ENCODE assay signal across 13 cellular contexts in genomic region chr18:11268691-11269686, GRCh38.
A peak's percentile ranks its signal among the peaks of the same experiment; 100 is the strongest.
DNase-seq lines count a peak whose midpoint lies in the region; ATAC-seq and TF ChIP-seq lines count a peak whose summit lies in the region.
"Had no signal": no experiment of that assay in that cellular context is flagged by ENCODE, and none has a peak within 500 bp of the region (broad histone marks: within the 10 kb centered on the region; RNA-seq: fewer than 3 reads in every experiment).

No MANE protein-coding gene starts in this region.

- dilution Hi-C loops in IMR-90 (cut with HindIII; ENCODE audit: low sequenced_read_pairs, unreplicated experiment) = no loop called here

- H3K79me1 ChIP-seq in IMR-90 (ENCODE audit: low read depth in 1 of 2, low read length in 2 of 2) = no peaks in the 10 kb centered on the region

- H4K20me1 ChIP-seq in IMR-90 (ENCODE audit: insufficient read depth, low read length) = no peaks in the 10 kb centered on the region

- H3K27me3 Mint-ChIP-seq in osteocyte (ENCODE audit: unreplicated experiment) = no peaks in the 10 kb centered on the region
- H3K27me3 Mint-ChIP-seq in activated CD4-positive, alpha-beta T cell treated with anti-CD3 and anti-CD28 coated beads, Interleukin-2, amount 10 ng/mL, durations not matched to agents 24 days and 14 days = no peaks in the 10 kb centered on the region
- H3K27me3 Mint-ChIP-seq: activated CD8-positive, alpha-beta memory T cell treated with anti-CD3 and anti-CD28 coated beads, Interleukin-2, amount 10 ng/mL, durations not matched to agents 7 days and 5 days had no signal

- peak overlapping the region; percentile 87 for H2AFZ ChIP-seq in IMR-90 (replicated peaks; ENCODE audit: low read length, poor library complexity)

- no peaks in the 10 kb centered on the region for H3K9me1 ChIP-seq in IMR-90 (ENCODE audit: insufficient read depth, low read length)

- peak; percentile 79 for ATAC-seq in IMR-90 (ENCODE audit: low read depth)
- ATAC-seq in lower lobe of right lung = peak; percentile 26 to 42
- ATAC-seq: activated CD8-positive, alpha-beta memory T cell treated with anti-CD3 and anti-CD28 coated beads, Interleukin-2, amount 10 ng/mL, durations not matched to agents 7 days and 5 days had no signal

- H3K36me3 Mint-ChIP-seq in osteocyte (ENCODE audit: unreplicated experiment) = no peaks in the 10 kb centered on the region
- H3K36me3 Mint-ChIP-seq in activated CD4-positive, alpha-beta T cell treated with anti-CD3 and anti-CD28 coated beads, Interleukin-2, amount 10 ng/mL, durations not matched to agents 24 days and 14 days (ENCODE audit: low read depth) = no peaks in the 10 kb centered on the region
- H3K36me3 Mint-ChIP-seq: activated CD8-positive, alpha-beta memory T cell treated with anti-CD3 and anti-CD28 coated beads, Interleukin-2, amount 10 ng/mL, durations not matched to agents 7 days and 5 days had no signal

- H3K4me1 ChIP-seq in IMR-90 (ENCODE audit: control insufficient read depth, insufficient read depth, low read length) (no peaks in the 10 kb centered on the region; the same call in none of the 2 replicates), lower lobe of right lung (no peaks in the 10 kb centered on the region), subcutaneous abdominal adipose tissue (ENCODE audit: control insufficient read depth in 5 of 5, insufficient read depth in 5 of 5, low read length in 5 of 5) (peaks cover 0 to 15% (median 13%) of the 10 kb centered on the region in 5 donors)
- H3K4me1 ChIP-seq: HAP-1 had no signal

- no peaks in the 10 kb centered on the region for H3K9me3 Mint-ChIP-seq in osteocyte (ENCODE audit: unreplicated experiment)
- no peaks in the 10 kb centered on the region for H3K9me3 Mint-ChIP-seq in activated CD4-positive, alpha-beta T cell treated with anti-CD3 and anti-CD28 coated beads, Interleukin-2, amount 10 ng/mL, durations not matched to agents 24 days and 14 days

- H3K27me3 ChIP-seq in IMR-90 (ENCODE audit: control insufficient read depth, insufficient read depth, low read length) (no peaks in the 10 kb centered on the region), lower lobe of right lung (ENCODE audit: low read depth) (no peaks in the 10 kb centered on the region), subcutaneous abdominal adipose tissue (ENCODE audit: control insufficient read depth in 5 of 5, insufficient read depth in 4 of 5, low read length in 5 of 5) (no peaks in the 10 kb centered on the region)
- H3K27me3 ChIP-seq: stomach had no signal

- no peak overlapping the region for H2AK5ac ChIP-seq in IMR-90 (ENCODE audit: low read depth, low read length)

- TF ChIP-seq RAD21 in IMR-90 (IDR thresholded peaks at IDR 0.05; ENCODE audit: low read length) = no peak

- in situ Hi-C loops in IMR-90 (cut with MboI; ENCODE audit: low sequenced_read_pairs) = no loop called here

- BruUV-seq in IMR-90 (replicated peaks; lab: Mats Ljungman, UMichigan) = no TSS peak

- no peak overlapping the region for H4K5ac ChIP-seq in IMR-90 (ENCODE audit: low read depth, low read length)

- no peak overlapping the region for H2BK5ac ChIP-seq in IMR-90 (ENCODE audit: low read depth, low read length, poor library complexity, severe bottlenecking)

- no peak for TF ChIP-seq POLR2A in IMR-90 (IDR thresholded peaks at IDR 0.05; ENCODE audit: low read depth, low read length)

- H2BK15ac ChIP-seq in IMR-90 (ENCODE audit: low read depth, low read length) = no peak overlapping the region

- H4K8ac ChIP-seq in IMR-90 (ENCODE audit: low read depth in 2 of 2, low read length in 2 of 2) = 0 out of 4 replicates have a peak overlapping the region, but pooled peaks of 1 of the 2 experiments have one; percentile 2

- CTCF ChIA-PET in IMR-90 (lab: Yijun Ruan, JAX) = interaction anchor here (0.6 kb wide), 1 partner anchor 120 kb away, joined by 4 read pairs; no protein-coding TSS in a partner anchor

- H3K4me3 ChIP-seq in IMR-90 (ENCODE audit: insufficient read depth, low read depth, low read length) = peak overlapping the region; percentile 37
- no peak overlapping the region for H3K4me3 ChIP-seq in lower lobe of right lung
- H3K4me3 ChIP-seq in subcutaneous abdominal adipose tissue (ENCODE audit: low read depth in 1 of 5, low read length in 5 of 5) = peak overlapping the region in 4 of 5 donors; percentile 4 to 38 (median 19)
- H3K4me3 ChIP-seq: HAP-1, stomach had no signal

- no peak overlapping the region for H3K56ac ChIP-seq in IMR-90 (ENCODE audit: extremely low read depth, insufficient read depth, low read length)

- intact Hi-C loops in IMR-90 (cut with micrococcal nuclease) = loop anchor here (2.0 kb wide), 1 partner anchor 56 kb away; no protein-coding TSS in a partner anchor
- intact Hi-C loops in lower lobe of right lung (cut with DNase I) = no loop called here
- intact Hi-C loops in activated CD4-positive, alpha-beta T cell treated with anti-CD3 and anti-CD28 coated beads, Interleukin-2, amount 10 ng/mL, durations not matched to agents 24 days and 14 days (cut with micrococcal nuclease) = no loop called here

- DNase-seq in IMR-90 = peak; percentile 35
- DNase-seq in dedifferentiated amniotic fluid mesenchymal stem cell (ENCODE audit: extremely low spot score) = peak; percentile 56
- DNase-seq in lower lobe of right lung = no peak
- no peak for DNase-seq in activated CD4-positive, alpha-beta T cell treated with anti-CD3 and anti-CD28 coated beads, Interleukin-2, amount 50 U/mL, for 48 hours
- no peak for DNase-seq in osteocyte (ENCODE audit: extremely low spot score, unreplicated experiment)
- no peak for DNase-seq in activated CD4-positive, alpha-beta T cell treated with anti-CD3 and anti-CD28 coated beads, Interleukin-2, amount 10 ng/mL, durations not matched to agents 24 days and 14 days
- no peak for DNase-seq in activated T-cell treated with anti-CD3 and anti-CD28 coated beads for 4 hours
- DNase-seq: activated CD8-positive, alpha-beta memory T cell treated with anti-CD3 and anti-CD28 coated beads, Interleukin-2, amount 10 ng/mL, durations not matched to agents 7 days and 5 days; activated naive CD4-positive, alpha-beta T cell treated with Interleukin-2 at 50 U/mL for 16 hours; NCI-H2171 treated with DMSO at 0.1 percent for 48 hours; stomach had no signal

- H3K4me2 ChIP-seq in IMR-90 (ENCODE audit: low read depth, low read length) = peak overlapping the region; percentile 95

- no CpG with 5 or more reads among the region's 18 CpGs for WGBS in IMR-90 (ENCODE audit: extremely low coverage in 2 of 2, insufficient read length in 1 of 2), 2 experiments

- POLR2A ChIA-PET in IMR-90 (lab: Charles Lee; ENCODE audit: unreplicated experiment) = no interaction called here

- TF ChIP-seq CTCF in IMR-90 (conservative IDR thresholded peaks at IDR 0.05; ENCODE audit: low read depth, low read length) (no peak), lower lobe of right lung (IDR thresholded peaks at IDR 0.05) (no peak), osteocyte (IDR thresholded peaks at IDR 0.05) (no peak)

- no peaks in the 10 kb centered on the region for H3K36me3 ChIP-seq in IMR-90 (ENCODE audit: control insufficient read depth, insufficient read depth, low read length)
- no peaks in the 10 kb centered on the region for H3K36me3 ChIP-seq in lower lobe of right lung
- H3K36me3 ChIP-seq in subcutaneous abdominal adipose tissue (ENCODE audit: control insufficient read depth in 5 of 5, insufficient read depth in 5 of 5, low read length in 5 of 5) = no peaks in the 10 kb centered on the region
- H3K36me3 ChIP-seq: HAP-1, stomach had no signal

- H2BK20ac ChIP-seq in IMR-90 (ENCODE audit: low read depth, low read length) = peak overlapping the region; percentile 43; the same call in 1 of the 2 replicates

- H3K4me3 Mint-ChIP-seq in osteocyte (ENCODE audit: unreplicated experiment) = no peak overlapping the region
- H3K4me3 Mint-ChIP-seq in activated CD4-positive, alpha-beta T cell treated with anti-CD3 and anti-CD28 coated beads, Interleukin-2, amount 10 ng/mL, durations not matched to agents 24 days and 14 days = no peak overlapping the region
- H3K4me3 Mint-ChIP-seq: activated CD8-positive, alpha-beta memory T cell treated with anti-CD3 and anti-CD28 coated beads, Interleukin-2, amount 10 ng/mL, durations not matched to agents 7 days and 5 days had no signal

- H3K9me3 ChIP-seq in IMR-90 (ENCODE audit: control insufficient read depth, insufficient read depth, low read length) (no peaks in the 10 kb centered on the region), lower lobe of right lung (no peaks in the 10 kb centered on the region), subcutaneous abdominal adipose tissue (ENCODE audit: control insufficient read depth in 5 of 5, low read length in 5 of 5) (peaks cover 0 to 2% (median 0%) of the 10 kb centered on the region in 5 donors)
- H3K9me3 ChIP-seq: HAP-1 had no signal

- H3K4me1 Mint-ChIP-seq in osteocyte (ENCODE audit: unreplicated experiment) = peaks cover 18% of the 10 kb centered on the region
- H3K4me1 Mint-ChIP-seq in activated CD4-positive, alpha-beta T cell treated with anti-CD3 and anti-CD28 coated beads, Interleukin-2, amount 10 ng/mL, durations not matched to agents 24 days and 14 days = no peaks in the 10 kb centered on the region
- H3K4me1 Mint-ChIP-seq: activated CD8-positive, alpha-beta memory T cell treated with anti-CD3 and anti-CD28 coated beads, Interleukin-2, amount 10 ng/mL, durations not matched to agents 7 days and 5 days had no signal

- H3K18ac ChIP-seq in IMR-90 (ENCODE audit: low read depth, low read length) = peak overlapping the region; percentile 66; the same call in 1 of the 2 replicates

- no peak overlapping the region for H3K14ac ChIP-seq in IMR-90 (replicated peaks; ENCODE audit: low read depth, low read length)

- H3K27ac Mint-ChIP-seq in osteocyte (ENCODE audit: unreplicated experiment) = no peak overlapping the region
- H3K27ac Mint-ChIP-seq in activated CD4-positive, alpha-beta T cell treated with anti-CD3 and anti-CD28 coated beads, Interleukin-2, amount 10 ng/mL, durations not matched to agents 24 days and 14 days = no peak overlapping the region
- H3K27ac Mint-ChIP-seq: activated CD8-positive, alpha-beta memory T cell treated with anti-CD3 and anti-CD28 coated beads, Interleukin-2, amount 10 ng/mL, durations not matched to agents 7 days and 5 days had no signal

- peak overlapping the region; percentile 70; the same call in 1 of the 2 replicates for H3K27ac ChIP-seq in IMR-90 (ENCODE audit: insufficient read depth, low read length)
- no peak overlapping the region for H3K27ac ChIP-seq in lower lobe of right lung
- H3K27ac ChIP-seq in subcutaneous abdominal adipose tissue (ENCODE audit: low read depth, low read length) = no peak overlapping the region

- peak overlapping the region; percentile 10; the same call in 1 of the 2 replicates for H2BK120ac ChIP-seq in IMR-90 (ENCODE audit: low read depth, low read length)

- peak overlapping the region; percentile 45 for H3K9ac ChIP-seq in IMR-90 (ENCODE audit: low read depth, low read length)
- no peak overlapping the region for H3K9ac ChIP-seq in subcutaneous abdominal adipose tissue (ENCODE audit: low read length in 5 of 5)

- no peak overlapping the region for H2AK9ac ChIP-seq in IMR-90 (replicated peaks; ENCODE audit: low read depth, low read length, poor library complexity)

- no peak overlapping the region for H3K4ac ChIP-seq in IMR-90 (ENCODE audit: low read depth, low read length)

- H4K91ac ChIP-seq in IMR-90 (ENCODE audit: insufficient read depth, low read depth, low read length) = no peak overlapping the region

- no peak overlapping the region for H3K23ac ChIP-seq in IMR-90 (ENCODE audit: low read depth, low read length)

TF ChIP-seq in IMR-90, 13 proteins besides CTCF, POLR2A, EP300 and RAD21 (continues in another document):
- TF ChIP-seq FOS (IDR thresholded peaks at IDR 0.05; ENCODE audit: low read depth, low read length) = no peak

Comparison
In these comparisons a context has a peak if more than half of its experiments do, and no peak if none do; other contexts are left out.
1. DNase-seq: peak in IMR-90 (single experiment) and dedifferentiated amniotic fluid mesenchymal stem cell (single experiment); none in lower lobe of right lung (single experiment), activated CD4-positive, alpha-beta T cell treated with anti-CD3 and anti-CD28 coated beads, Interleukin-2, amount 50 U/mL, for 48 hours (0 of 2), osteocyte (single experiment), activated CD4-positive, alpha-beta T cell treated with anti-CD3 and anti-CD28 coated beads, Interleukin-2, amount 10 ng/mL, durations not matched to agents 24 days and 14 days (single experiment) and activated T-cell treated with anti-CD3 and anti-CD28 coated beads for 4 hours (single experiment).